Comparison of ENCODE assay signal across 1 cellular context in the genomic region with DNA sequence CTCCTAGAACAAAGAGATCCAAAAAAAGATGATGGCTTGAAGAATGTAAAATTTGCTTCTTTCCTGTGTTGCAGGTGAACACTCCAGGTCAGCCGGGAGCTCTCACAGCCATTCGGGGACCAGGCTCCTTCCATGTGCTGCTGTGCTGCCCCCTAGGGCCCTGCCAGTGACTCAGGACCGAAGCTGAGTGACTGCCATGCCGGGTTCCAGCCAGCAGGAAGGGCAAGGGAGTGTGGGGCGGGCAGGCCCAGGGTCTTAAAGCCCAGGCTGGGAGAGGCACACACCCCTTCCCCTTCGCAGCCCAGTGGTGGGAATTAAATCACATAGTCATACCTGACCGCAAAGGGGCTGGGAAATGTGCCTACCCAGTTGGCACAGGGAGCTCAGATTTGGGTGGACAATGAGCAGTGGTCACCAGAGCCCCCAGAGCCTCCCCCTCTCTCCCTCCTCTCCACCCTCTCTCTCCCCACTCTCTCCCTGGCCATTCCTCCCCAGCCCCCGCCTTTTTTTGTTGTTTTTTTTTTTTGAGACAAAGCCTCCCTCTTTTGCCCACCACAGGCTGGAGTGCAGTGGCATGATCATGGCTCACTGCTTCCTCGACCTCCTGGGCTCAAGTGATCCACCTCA.
TF ChIP-seq lines count a peak whose summit lies in the region.

No MANE protein-coding gene starts in this region.

TF ChIP-seq in neural cell, 6 proteins besides CTCF, POLR2A, EP300 and RAD21 (continued from another document):
- TF ChIP-seq REST (IDR thresholded peaks at IDR 0.05; ENCODE audit: borderline replicate concordance), result no peak
